22 cellular contexts compared by ENCODE assay signal in the genomic region with DNA sequence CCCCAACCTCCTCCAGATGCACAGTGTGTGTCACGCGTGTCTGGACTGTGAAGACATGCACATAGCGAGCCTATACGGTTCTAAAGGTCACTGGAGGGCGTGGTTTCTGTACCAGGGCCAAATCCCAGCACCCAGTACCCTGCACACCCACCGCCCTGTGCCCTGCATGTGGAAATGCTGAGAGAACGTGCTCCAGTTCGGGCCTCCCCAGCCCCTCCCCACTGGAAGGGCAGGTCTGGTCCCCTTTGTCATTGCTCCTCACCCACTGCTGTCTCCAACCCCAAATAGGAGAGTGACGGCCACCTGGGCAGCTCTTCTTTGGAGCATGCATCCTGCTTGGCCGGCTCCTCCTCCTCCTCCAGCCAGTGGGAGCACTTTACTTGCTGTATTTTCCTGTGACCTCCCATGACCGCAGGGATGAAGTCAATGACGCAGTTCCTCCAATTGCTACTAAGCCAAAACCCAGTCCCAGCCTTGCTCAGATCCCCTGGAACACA.
DNase-seq lines count a peak whose midpoint lies in the region; ATAC-seq and TF ChIP-seq lines count a peak whose summit lies in the region.
"Had no signal": no experiment of that assay in that cellular context is flagged by ENCODE, and none has a peak within 500 bp of the region (broad histone marks: within the 10 kb centered on the region; RNA-seq: fewer than 3 reads in every experiment).

No MANE protein-coding gene starts in this region.

- TF ChIP-seq CTCF in GM20000 (IDR thresholded peaks at IDR 0.05; ENCODE audit: extremely low read depth, missing control alignments) (no peak), heart right ventricle (IDR thresholded peaks at IDR 0.05) (no peak), sigmoid colon (IDR thresholded peaks at IDR 0.05) (no peak), HFFc6 (IDR thresholded peaks at IDR 0.05) (no peak)

- no peak for TF ChIP-seq POLR2A in sigmoid colon (IDR thresholded peaks at IDR 0.05)

- H3K27ac ChIP-seq in heart right ventricle (peak overlapping the region in 3 of 10 donors; percentile 3 to 36 (median 15)), sigmoid colon (no peak overlapping the region)
- H3K27ac ChIP-seq: esophagus squamous epithelium, pancreas, uterus had no signal

- H3K36me3 ChIP-seq in heart right ventricle (peaks cover 0 to 4% (median 0%) of the 10 kb centered on the region in 9 donors), sigmoid colon (peaks cover 0 to 20% (median 9%) of the 10 kb centered on the region in 4 donors)
- H3K36me3 ChIP-seq: esophagus squamous epithelium, pancreas, uterus had no signal

- H3K4me3 ChIP-seq in heart right ventricle (no peak overlapping the region), sigmoid colon (no peak overlapping the region)
- H3K4me3 ChIP-seq: esophagus squamous epithelium, pancreas, uterus had no signal

- H3K9me3 ChIP-seq in heart right ventricle = no peaks in the 10 kb centered on the region
- no peaks in the 10 kb centered on the region for H3K9me3 ChIP-seq in sigmoid colon
- H3K9me3 ChIP-seq: esophagus squamous epithelium, pancreas, uterus had no signal

- H3K4me1 ChIP-seq in heart right ventricle = peaks cover 4 to 65% (median 30%) of the 10 kb centered on the region in 9 donors
- peaks cover 0 to 21% (median 15%) of the 10 kb centered on the region in 4 donors for H3K4me1 ChIP-seq in sigmoid colon
- H3K4me1 ChIP-seq: esophagus squamous epithelium, uterus had no signal

- no peaks in the 10 kb centered on the region for H3K36me3 Mint-ChIP-seq in activated CD4-positive, alpha-beta T cell treated with anti-CD3 and anti-CD28 coated beads, Interleukin-2, amount 10 ng/mL, durations not matched to agents 7 days and 5 days (ENCODE audit: low read depth)
- H3K36me3 Mint-ChIP-seq in HFFc6 (ENCODE audit: low read depth) = no peaks in the 10 kb centered on the region

- CTCF ChIA-PET in activated CD4-positive, alpha-beta T cell treated with anti-CD3 and anti-CD28 coated beads, Interleukin-2, amount 10 ng/mL, durations not matched to agents 7 days and 5 days (lab: Charles Lee) = no interaction called here

- H3K27ac Mint-ChIP-seq in activated CD4-positive, alpha-beta T cell treated with anti-CD3 and anti-CD28 coated beads, Interleukin-2, amount 10 ng/mL, durations not matched to agents 7 days and 5 days = no peak overlapping the region
- H3K27ac Mint-ChIP-seq in HFFc6 = no peak overlapping the region

- no peak overlapping the region for H3K4me3 Mint-ChIP-seq in activated CD4-positive, alpha-beta T cell treated with anti-CD3 and anti-CD28 coated beads, Interleukin-2, amount 10 ng/mL, durations not matched to agents 7 days and 5 days
- H3K4me3 Mint-ChIP-seq in HFFc6 = no peak overlapping the region

- DNase-seq in activated CD4-positive, alpha-beta T cell treated with anti-CD3 and anti-CD28 coated beads for 48 hours = peak; percentile 0
- no peak for DNase-seq in activated CD4-positive, alpha-beta T cell treated with anti-CD3 and anti-CD28 coated beads, Interleukin-2, amount 10 ng/mL, durations not matched to agents 7 days and 5 days
- peak; percentile 14 for DNase-seq in GM20000 (ENCODE audit: low spot score)
- DNase-seq in heart right ventricle = peak in 1 of 2 donors; percentile 26
- DNase-seq in sigmoid colon = peak; percentile 50
- no peak for DNase-seq in HFFc6
- no peak for DNase-seq in NCI-H226
- DNase-seq: activated CD4-positive, CD25-positive, alpha-beta regulatory T cell treated with anti-CD3 and anti-CD28 coated beads, Interleukin-2, amount 50 U/mL, for 72 hours; activated naive CD4-positive, alpha-beta T cell; anterior cingulate cortex; C1 segment of cervical spinal cord; effector CD8-positive, alpha-beta T cell; esophagus squamous epithelium; IMR-90; NCI-H1436; NCI-H774; stimulated activated CD4-positive, alpha-beta T cell treated with anti-CD3 and anti-CD28 coated beads, Interleukin-4, amount 100 ng/mL, for 4 hours; T1000 had no signal

- H3K4me1 Mint-ChIP-seq in activated CD4-positive, alpha-beta T cell treated with anti-CD3 and anti-CD28 coated beads, Interleukin-2, amount 10 ng/mL, durations not matched to agents 7 days and 5 days = peaks cover 11% of the 10 kb centered on the region
- H3K4me1 Mint-ChIP-seq in HFFc6 (ENCODE audit: low read depth) = no peaks in the 10 kb centered on the region

- peak in 7 of 8 donors; percentile 11 to 45 (median 23) for ATAC-seq in heart right ventricle
- ATAC-seq in HG02763 (IDR thresholded peaks at IDR 0.05; ENCODE audit: unreplicated experiment) = no peak
- ATAC-seq: Panc1, pancreas had no signal

- H3K27me3 ChIP-seq in heart right ventricle (peaks cover 0 to 4% (median 0%) of the 10 kb centered on the region in 7 donors), sigmoid colon (no peaks in the 10 kb centered on the region)
- H3K27me3 ChIP-seq: pancreas, uterus had no signal

- H3K9me3 Mint-ChIP-seq in activated CD4-positive, alpha-beta T cell treated with anti-CD3 and anti-CD28 coated beads, Interleukin-2, amount 10 ng/mL, durations not matched to agents 7 days and 5 days = no peaks in the 10 kb centered on the region
- no peaks in the 10 kb centered on the region for H3K9me3 Mint-ChIP-seq in HFFc6

- no peak for TF ChIP-seq EP300 in sigmoid colon (IDR thresholded peaks at IDR 0.05)

- intact Hi-C loops in heart right ventricle (cut with DNase I) (loop anchor here in 4 of 10 donors (5.0 to 10.0 kb wide), 3 partner anchors 138 to 196 kb away; no protein-coding TSS in a partner anchor), sigmoid colon (cut with DNase I) (no loop called here)

- POLR2A ChIA-PET in activated CD4-positive, alpha-beta T cell treated with anti-CD3 and anti-CD28 coated beads, Interleukin-2, amount 10 ng/mL, durations not matched to agents 7 days and 5 days (lab: Charles Lee) = no interaction called here

- 59 to 62% methylated on average over 12 of the region's 12 CpGs for WGBS in heart right ventricle, 2 donors
- WGBS in sigmoid colon, 2 donors = 26 to 72% methylated on average over 12 of the region's 12 CpGs

- H3K27me3 Mint-ChIP-seq in activated CD4-positive, alpha-beta T cell treated with anti-CD3 and anti-CD28 coated beads, Interleukin-2, amount 10 ng/mL, durations not matched to agents 7 days and 5 days = no peaks in the 10 kb centered on the region
- peaks cover 2% of the 10 kb centered on the region; the same call in 1 of the 2 replicates for H3K27me3 Mint-ChIP-seq in HFFc6 (ENCODE audit: insufficient read depth)

Comparison
In these comparisons a context has a peak if more than half of its experiments do, and no peak if none do; other contexts are left out.
1. DNase-seq: peak in activated CD4-positive, alpha-beta T cell treated with anti-CD3 and anti-CD28 coated beads for 48 hours (single experiment), GM20000 (single experiment) and sigmoid colon (single experiment); none in activated CD4-positive, alpha-beta T cell treated with anti-CD3 and anti-CD28 coated beads, Interleukin-2, amount 10 ng/mL, durations not matched to agents 7 days and 5 days (single experiment), HFFc6 (single experiment) and NCI-H226 (single experiment).